Comparison of ENCODE assay signal across 11 cellular contexts in the genomic region with DNA sequence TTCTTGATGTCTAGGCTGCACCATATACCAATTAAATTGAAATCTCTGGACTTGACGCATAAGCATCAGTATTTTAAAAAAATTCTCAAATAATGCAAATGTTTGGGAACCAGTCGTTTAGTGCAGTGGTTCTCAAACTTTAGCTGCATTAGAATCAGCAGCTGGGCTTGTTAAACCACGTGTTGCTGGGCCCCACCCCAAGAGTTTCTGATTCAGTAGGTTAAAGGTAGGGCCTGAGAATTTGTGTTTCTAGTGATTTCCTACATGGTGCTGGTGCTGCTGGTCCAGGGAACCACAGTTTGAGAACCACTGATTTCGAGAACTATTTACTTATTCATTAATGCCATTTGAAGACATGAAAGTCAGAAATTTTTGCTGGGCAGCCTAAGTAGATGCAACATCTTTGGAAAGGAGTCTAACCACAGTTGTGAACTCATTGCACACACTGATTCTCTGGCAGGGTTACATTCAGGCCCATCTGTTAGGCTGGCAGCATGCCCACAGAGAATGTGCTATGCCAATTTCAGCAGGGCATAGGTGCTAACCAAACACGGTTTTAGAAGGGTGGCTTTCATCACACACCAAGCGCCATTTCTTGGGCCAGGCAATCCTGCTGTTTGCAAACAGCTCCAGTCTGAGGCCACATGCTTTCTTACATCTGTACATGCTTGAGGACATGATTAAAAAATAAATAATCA. TPM values are rescaled to one million over a fixed set of nuclear protein-coding genes. Genes with fewer than 3 reads are reported as not detected.
A peak's percentile ranks its signal among the peaks of the same experiment; 100 is the strongest.
DNase-seq lines count a peak whose midpoint lies in the region; ATAC-seq lines count a peak whose summit lies in the region.
"Had no signal": no experiment of that assay in that cellular context is flagged by ENCODE, and none has a peak within 500 bp of the region (broad histone marks: within the 10 kb centered on the region; RNA-seq: fewer than 3 reads in every experiment).

No MANE protein-coding gene starts in this region.

- intact Hi-C loops in Right ventricle myocardium superior (cut with DNase I) = no loop called here

- H3K9me3 Mint-ChIP-seq in stimulated activated effector memory CD8-positive, alpha-beta T cell treated with anti-CD3 and anti-CD28 coated beads, Interleukin-12 subunit alpha, Interleukin-12 subunit beta, amount 100 ng/mL, for 72 hours = no peaks in the 10 kb centered on the region

- H3K4me3 Mint-ChIP-seq in stimulated activated effector memory CD8-positive, alpha-beta T cell treated with anti-CD3 and anti-CD28 coated beads, Interleukin-12 subunit alpha, Interleukin-12 subunit beta, amount 100 ng/mL, for 72 hours = no peak overlapping the region

- ATAC-seq in Right ventricle myocardium superior (ENCODE audit: poor library complexity) = peak; percentile 94
- ATAC-seq in stimulated activated effector memory CD8-positive, alpha-beta T cell treated with anti-CD3 and anti-CD28 coated beads, Interleukin-12 subunit alpha, Interleukin-12 subunit beta, amount 100 ng/mL, for 72 hours = peak; percentile 40
- no peak for ATAC-seq in GM19395 (IDR thresholded peaks at IDR 0.05; ENCODE audit: unreplicated experiment)

- no peak overlapping the region for H3K27ac Mint-ChIP-seq in stimulated activated effector memory CD8-positive, alpha-beta T cell treated with anti-CD3 and anti-CD28 coated beads, Interleukin-12 subunit alpha, Interleukin-12 subunit beta, amount 100 ng/mL, for 72 hours

- no peaks in the 10 kb centered on the region for H3K36me3 Mint-ChIP-seq in stimulated activated effector memory CD8-positive, alpha-beta T cell treated with anti-CD3 and anti-CD28 coated beads, Interleukin-12 subunit alpha, Interleukin-12 subunit beta, amount 100 ng/mL, for 72 hours

- no peaks in the 10 kb centered on the region for H3K4me1 Mint-ChIP-seq in stimulated activated effector memory CD8-positive, alpha-beta T cell treated with anti-CD3 and anti-CD28 coated beads, Interleukin-12 subunit alpha, Interleukin-12 subunit beta, amount 100 ng/mL, for 72 hours

- DNase-seq in DMS53 (lab: John Stamatoyannopoulos, UW) (peak; percentile 11), DMS53 treated with DMSO at 0.1 percent for 48 hours (lab: John Stamatoyannopoulos, UW; ENCODE audit: unreplicated experiment) (no peak), NCI-H524 (lab: John Stamatoyannopoulos, UW) (peak; percentile 88 to 94), Right ventricle myocardium superior (peak; percentile 77), NOMO-1 treated with DMSO at 0.1 percent for 48 hours (lab: John Stamatoyannopoulos, UW; ENCODE audit: unreplicated experiment) (no peak), iPS-NIHi11 (ENCODE audit: low spot score) (no peak)
- no peak for DNase-seq in stimulated activated effector memory CD8-positive, alpha-beta T cell treated with anti-CD3 and anti-CD28 coated beads, Interleukin-12 subunit alpha, Interleukin-12 subunit beta, amount 100 ng/mL, for 72 hours (ENCODE audit: low spot score in 2 of 2)
- DNase-seq: dermis blood vessel endothelial cell, foreskin melanocyte, tibial artery had no signal

RNA-seq across cellular contexts. Expression of a gene that starts 26.4 kb away (rescaled TPM):
- total RNA-seq in Right ventricle myocardium superior = 1,284 TPM

RNA-seq across cellular contexts. Expression of a gene that starts 39.9 kb away (rescaled TPM):
- total RNA-seq in Right ventricle myocardium superior = 21.8 TPM

Comparison
In these comparisons a context has a peak if more than half of its experiments do, and no peak if none do; other contexts are left out.
1. DNase-seq: peak in DMS53 (single experiment), NCI-H524 (2 of 2) and Right ventricle myocardium superior (single experiment); none in DMS53 treated with DMSO at 0.1 percent for 48 hours (single experiment), stimulated activated effector memory CD8-positive, alpha-beta T cell treated with anti-CD3 and anti-CD28 coated beads, Interleukin-12 subunit alpha, Interleukin-12 subunit beta, amount 100 ng/mL, for 72 hours (0 of 2), NOMO-1 treated with DMSO at 0.1 percent for 48 hours (single experiment) and iPS-NIHi11 (single experiment).